ENCODE assay signal across 1 cellular context in the genomic region with DNA sequence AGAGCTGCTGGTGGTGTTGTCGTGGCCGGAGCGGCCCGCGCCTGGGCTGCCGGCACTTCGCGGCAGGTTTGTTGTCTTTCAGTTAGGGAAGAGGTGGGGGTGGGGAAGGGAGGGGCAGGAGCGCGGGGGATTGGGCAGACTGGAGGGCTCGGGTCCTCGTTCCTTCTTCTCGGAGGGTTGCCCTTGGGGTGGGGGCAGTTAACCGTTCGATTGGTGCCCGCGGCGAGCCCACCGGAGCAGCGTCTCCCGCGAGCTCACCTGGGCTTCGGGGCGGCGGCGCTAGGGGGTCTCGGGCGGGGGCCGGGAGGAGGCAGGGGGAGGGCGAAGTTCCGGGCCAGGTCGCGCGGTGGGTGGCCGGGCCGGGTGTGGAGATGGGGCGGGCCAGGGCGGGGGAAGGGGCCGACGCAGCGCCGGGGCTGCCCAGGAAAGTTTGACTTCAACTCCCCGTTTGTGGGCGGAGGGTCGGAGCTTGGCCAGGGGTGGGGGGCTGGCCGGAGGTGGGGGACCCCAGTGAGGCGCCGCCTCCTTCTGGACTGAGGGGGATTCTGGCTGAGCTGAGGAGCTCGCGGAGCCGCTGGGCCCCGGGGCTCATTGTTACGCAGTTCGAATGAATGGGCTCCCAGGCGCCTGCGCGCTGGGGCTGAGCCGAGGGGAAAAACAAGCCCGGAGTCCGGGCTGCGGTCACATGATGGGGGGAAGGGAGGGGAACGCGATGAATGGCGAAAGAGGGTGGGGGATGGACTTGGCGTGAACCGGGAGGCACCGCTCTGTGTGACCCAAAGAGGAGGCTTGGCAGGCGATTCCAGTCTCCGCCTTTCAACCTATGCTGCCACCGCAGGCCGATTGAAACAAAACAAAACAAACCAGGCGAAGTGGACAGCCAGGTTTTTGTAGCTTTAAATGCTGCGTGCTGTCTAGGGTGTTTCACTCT.
TF ChIP-seq lines count a peak whose summit lies in the region.

No MANE protein-coding gene starts in this region.

TF ChIP-seq in K562, 482 proteins besides CTCF, POLR2A, EP300 and RAD21 (continued from another document and continues in another):
- TF ChIP-seq, protein P1, sequence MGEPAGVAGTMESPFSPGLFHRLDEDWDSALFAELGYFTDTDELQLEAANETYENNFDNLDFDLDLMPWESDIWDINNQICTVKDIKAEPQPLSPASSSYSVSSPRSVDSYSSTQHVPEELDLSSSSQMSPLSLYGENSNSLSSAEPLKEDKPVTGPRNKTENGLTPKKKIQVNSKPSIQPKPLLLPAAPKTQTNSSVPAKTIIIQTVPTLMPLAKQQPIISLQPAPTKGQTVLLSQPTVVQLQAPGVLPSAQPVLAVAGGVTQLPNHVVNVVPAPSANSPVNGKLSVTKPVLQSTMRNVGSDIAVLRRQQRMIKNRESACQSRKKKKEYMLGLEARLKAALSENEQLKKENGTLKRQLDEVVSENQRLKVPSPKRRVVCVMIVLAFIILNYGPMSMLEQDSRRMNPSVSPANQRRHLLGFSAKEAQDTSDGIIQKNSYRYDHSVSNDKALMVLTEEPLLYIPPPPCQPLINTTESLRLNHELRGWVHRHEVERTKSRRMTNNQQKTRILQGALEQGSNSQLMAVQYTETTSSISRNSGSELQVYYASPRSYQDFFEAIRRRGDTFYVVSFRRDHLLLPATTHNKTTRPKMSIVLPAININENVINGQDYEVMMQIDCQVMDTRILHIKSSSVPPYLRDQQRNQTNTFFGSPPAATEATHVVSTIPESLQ (CRISPR knock-in tag; IDR thresholded peaks at IDR 0.05), result 0 out of 2 replicates have a peak, but pooled peaks have one; percentile 45
- TF ChIP-seq, protein P2, sequence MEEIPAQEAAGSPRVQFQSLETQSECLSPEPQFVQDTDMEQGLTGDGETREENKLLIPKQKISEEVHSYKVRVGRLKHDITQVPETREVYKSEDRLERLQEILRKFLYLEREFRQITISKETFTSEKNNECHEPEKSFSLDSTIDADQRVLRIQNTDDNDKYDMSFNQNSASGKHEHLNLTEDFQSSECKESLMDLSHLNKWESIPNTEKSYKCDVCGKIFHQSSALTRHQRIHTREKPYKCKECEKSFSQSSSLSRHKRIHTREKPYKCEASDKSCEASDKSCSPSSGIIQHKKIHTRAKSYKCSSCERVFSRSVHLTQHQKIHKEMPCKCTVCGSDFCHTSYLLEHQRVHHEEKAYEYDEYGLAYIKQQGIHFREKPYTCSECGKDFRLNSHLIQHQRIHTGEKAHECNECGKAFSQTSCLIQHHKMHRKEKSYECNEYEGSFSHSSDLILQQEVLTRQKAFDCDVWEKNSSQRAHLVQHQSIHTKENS (CRISPR knock-in tag; IDR thresholded peaks at IDR 0.05), result no peak
- TF ChIP-seq, protein P3, sequence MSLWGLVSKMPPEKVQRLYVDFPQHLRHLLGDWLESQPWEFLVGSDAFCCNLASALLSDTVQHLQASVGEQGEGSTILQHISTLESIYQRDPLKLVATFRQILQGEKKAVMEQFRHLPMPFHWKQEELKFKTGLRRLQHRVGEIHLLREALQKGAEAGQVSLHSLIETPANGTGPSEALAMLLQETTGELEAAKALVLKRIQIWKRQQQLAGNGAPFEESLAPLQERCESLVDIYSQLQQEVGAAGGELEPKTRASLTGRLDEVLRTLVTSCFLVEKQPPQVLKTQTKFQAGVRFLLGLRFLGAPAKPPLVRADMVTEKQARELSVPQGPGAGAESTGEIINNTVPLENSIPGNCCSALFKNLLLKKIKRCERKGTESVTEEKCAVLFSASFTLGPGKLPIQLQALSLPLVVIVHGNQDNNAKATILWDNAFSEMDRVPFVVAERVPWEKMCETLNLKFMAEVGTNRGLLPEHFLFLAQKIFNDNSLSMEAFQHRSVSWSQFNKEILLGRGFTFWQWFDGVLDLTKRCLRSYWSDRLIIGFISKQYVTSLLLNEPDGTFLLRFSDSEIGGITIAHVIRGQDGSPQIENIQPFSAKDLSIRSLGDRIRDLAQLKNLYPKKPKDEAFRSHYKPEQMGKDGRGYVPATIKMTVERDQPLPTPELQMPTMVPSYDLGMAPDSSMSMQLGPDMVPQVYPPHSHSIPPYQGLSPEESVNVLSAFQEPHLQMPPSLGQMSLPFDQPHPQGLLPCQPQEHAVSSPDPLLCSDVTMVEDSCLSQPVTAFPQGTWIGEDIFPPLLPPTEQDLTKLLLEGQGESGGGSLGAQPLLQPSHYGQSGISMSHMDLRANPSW (CRISPR knock-in tag; IDR thresholded peaks at IDR 0.05), result peak; percentile 96
- TF ChIP-seq ZSCAN29 (IDR thresholded peaks at IDR 0.05) (no peak), SPI1 (IDR thresholded peaks at IDR 0.05; ENCODE audit: borderline replicate concordance, low read depth, low read length) (peak; percentile 9; the same call in 1 of the 2 replicates), MCM2 (IDR thresholded peaks at IDR 0.05; ENCODE audit: low read depth) (no peak), POLR3A (IDR thresholded peaks at IDR 0.05; ENCODE audit: borderline replicate concordance, extremely low read depth, insufficient read depth, insufficient read length) (no peak), CBX5 (IDR thresholded peaks at IDR 0.05; ENCODE audit: borderline replicate concordance, low read depth) (0 out of 2 replicates have a peak, but pooled peaks have one; percentile 11), ZNF354B (CRISPR knock-in tag; IDR thresholded peaks at IDR 0.05) (no peak), MYNN (IDR thresholded peaks at IDR 0.05) (peak; percentile 92), MYNN (CRISPR knock-in tag; IDR thresholded peaks at IDR 0.05) (no peak), JUND (IDR thresholded peaks at IDR 0.05; ENCODE audit: borderline replicate concordance, low read depth, low read length) (peak; percentile 82), JUND (tag; IDR thresholded peaks at IDR 0.05; ENCODE audit: borderline replicate concordance, low read depth, low read length) (peak; percentile 69; the same call in 1 of the 3 replicates), MAFG (tag; conservative IDR thresholded peaks at IDR 0.05) (no peak), SAFB2 (IDR thresholded peaks at IDR 0.05; ENCODE audit: borderline replicate concordance, low read depth, low read length, severe bottlenecking) (no peak), ZKSCAN1 (IDR thresholded peaks at IDR 0.05; ENCODE audit: low read depth, low read length) (peak; percentile 72), ZNF217 (CRISPR knock-in tag; IDR thresholded peaks at IDR 0.05) (no peak), SAP30 (IDR thresholded peaks at IDR 0.05; ENCODE audit: borderline replicate concordance, insufficient read depth, low read depth, low read length, poor library complexity, severe bottlenecking) (peak; percentile 89), FOXJ3 (CRISPR knock-in tag; IDR thresholded peaks at IDR 0.05) (no peak), FUS (optimal IDR thresholded peaks at IDR 0.05; ENCODE audit: low read depth, low read length) (no peak), ZNF324 (CRISPR knock-in tag; IDR thresholded peaks at IDR 0.05) (no peak), OTX1 (CRISPR knock-in tag; IDR thresholded peaks at IDR 0.05) (0 out of 2 replicates have a peak, but pooled peaks have one; percentile 74), TCF7 (IDR thresholded peaks at IDR 0.05; ENCODE audit: borderline replicate concordance) (no peak; the same call in 1 of the 2 replicates), KLF16 (IDR thresholded peaks at IDR 0.05) (peak; percentile 58; the same call in 1 of the 2 replicates), BRF1 (IDR thresholded peaks at IDR 0.05; ENCODE audit: borderline replicate concordance, extremely low read depth, insufficient read length) (no peak), LEF1 (IDR thresholded peaks at IDR 0.05) (peak; percentile 92), BCOR (IDR thresholded peaks at IDR 0.05) (peak; percentile 77; the same call in 1 of the 2 replicates), EHMT2 (IDR thresholded peaks at IDR 0.05) (peak; percentile 46; the same call in 1 of the 2 replicates), ZNF785 (CRISPR knock-in tag; IDR thresholded peaks at IDR 0.05) (no peak), RBM25 (IDR thresholded peaks at IDR 0.05; ENCODE audit: low read depth, low read length, severe bottlenecking) (no peak), PTRF (tag; IDR thresholded peaks at IDR 0.05) (no peak), ARID2 (IDR thresholded peaks at IDR 0.05) (no peak), ZNF23 (CRISPR knock-in tag; IDR thresholded peaks at IDR 0.05) (no peak), NFIC (IDR thresholded peaks at IDR 0.05) (peak; percentile 73), HDAC6 (IDR thresholded peaks at IDR 0.05; ENCODE audit: low read depth, low read length) (no peak), JUNB (CRISPR knock-in tag; conservative IDR thresholded peaks at IDR 0.05) (no peak), ESRRA (IDR thresholded peaks at IDR 0.05; ENCODE audit: borderline replicate concordance, low read depth) (peak; percentile 88; the same call in 1 of the 2 replicates), NFE2 (IDR thresholded peaks at IDR 0.05; ENCODE audit: low read depth) (no peak; the same call in 1 of the 2 replicates)
- TF ChIP-seq, protein P4, sequence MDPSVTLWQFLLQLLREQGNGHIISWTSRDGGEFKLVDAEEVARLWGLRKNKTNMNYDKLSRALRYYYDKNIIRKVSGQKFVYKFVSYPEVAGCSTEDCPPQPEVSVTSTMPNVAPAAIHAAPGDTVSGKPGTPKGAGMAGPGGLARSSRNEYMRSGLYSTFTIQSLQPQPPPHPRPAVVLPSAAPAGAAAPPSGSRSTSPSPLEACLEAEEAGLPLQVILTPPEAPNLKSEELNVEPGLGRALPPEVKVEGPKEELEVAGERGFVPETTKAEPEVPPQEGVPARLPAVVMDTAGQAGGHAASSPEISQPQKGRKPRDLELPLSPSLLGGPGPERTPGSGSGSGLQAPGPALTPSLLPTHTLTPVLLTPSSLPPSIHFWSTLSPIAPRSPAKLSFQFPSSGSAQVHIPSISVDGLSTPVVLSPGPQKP (CRISPR knock-in tag; IDR thresholded peaks at IDR 0.05), result no peak
- TF ChIP-seq, protein P5, sequence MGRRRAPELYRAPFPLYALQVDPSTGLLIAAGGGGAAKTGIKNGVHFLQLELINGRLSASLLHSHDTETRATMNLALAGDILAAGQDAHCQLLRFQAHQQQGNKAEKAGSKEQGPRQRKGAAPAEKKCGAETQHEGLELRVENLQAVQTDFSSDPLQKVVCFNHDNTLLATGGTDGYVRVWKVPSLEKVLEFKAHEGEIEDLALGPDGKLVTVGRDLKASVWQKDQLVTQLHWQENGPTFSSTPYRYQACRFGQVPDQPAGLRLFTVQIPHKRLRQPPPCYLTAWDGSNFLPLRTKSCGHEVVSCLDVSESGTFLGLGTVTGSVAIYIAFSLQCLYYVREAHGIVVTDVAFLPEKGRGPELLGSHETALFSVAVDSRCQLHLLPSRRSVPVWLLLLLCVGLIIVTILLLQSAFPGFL (CRISPR knock-in tag; IDR thresholded peaks at IDR 0.05), result no peak
- TF ChIP-seq, protein P6, sequence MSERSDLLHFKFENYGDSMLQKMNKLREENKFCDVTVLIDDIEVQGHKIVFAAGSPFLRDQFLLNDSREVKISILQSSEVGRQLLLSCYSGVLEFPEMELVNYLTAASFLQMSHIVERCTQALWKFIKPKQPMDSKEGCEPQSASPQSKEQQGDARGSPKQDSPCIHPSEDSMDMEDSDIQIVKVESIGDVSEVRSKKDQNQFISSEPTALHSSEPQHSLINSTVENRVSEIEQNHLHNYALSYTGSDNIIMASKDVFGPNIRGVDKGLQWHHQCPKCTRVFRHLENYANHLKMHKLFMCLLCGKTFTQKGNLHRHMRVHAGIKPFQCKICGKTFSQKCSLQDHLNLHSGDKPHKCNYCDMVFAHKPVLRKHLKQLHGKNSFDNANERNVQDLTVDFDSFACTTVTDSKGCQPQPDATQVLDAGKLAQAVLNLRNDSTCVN (CRISPR knock-in tag; IDR thresholded peaks at IDR 0.05), result 0 out of 2 replicates have a peak, but pooled peaks have one; percentile 77
- TF ChIP-seq, protein P7, sequence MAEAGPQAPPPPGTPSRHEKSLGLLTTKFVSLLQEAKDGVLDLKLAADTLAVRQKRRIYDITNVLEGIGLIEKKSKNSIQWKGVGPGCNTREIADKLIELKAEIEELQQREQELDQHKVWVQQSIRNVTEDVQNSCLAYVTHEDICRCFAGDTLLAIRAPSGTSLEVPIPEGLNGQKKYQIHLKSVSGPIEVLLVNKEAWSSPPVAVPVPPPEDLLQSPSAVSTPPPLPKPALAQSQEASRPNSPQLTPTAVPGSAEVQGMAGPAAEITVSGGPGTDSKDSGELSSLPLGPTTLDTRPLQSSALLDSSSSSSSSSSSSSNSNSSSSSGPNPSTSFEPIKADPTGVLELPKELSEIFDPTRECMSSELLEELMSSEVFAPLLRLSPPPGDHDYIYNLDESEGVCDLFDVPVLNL (CRISPR knock-in tag; IDR thresholded peaks at IDR 0.05; ENCODE audit: low read depth), result no peak
- TF ChIP-seq, protein P8, sequence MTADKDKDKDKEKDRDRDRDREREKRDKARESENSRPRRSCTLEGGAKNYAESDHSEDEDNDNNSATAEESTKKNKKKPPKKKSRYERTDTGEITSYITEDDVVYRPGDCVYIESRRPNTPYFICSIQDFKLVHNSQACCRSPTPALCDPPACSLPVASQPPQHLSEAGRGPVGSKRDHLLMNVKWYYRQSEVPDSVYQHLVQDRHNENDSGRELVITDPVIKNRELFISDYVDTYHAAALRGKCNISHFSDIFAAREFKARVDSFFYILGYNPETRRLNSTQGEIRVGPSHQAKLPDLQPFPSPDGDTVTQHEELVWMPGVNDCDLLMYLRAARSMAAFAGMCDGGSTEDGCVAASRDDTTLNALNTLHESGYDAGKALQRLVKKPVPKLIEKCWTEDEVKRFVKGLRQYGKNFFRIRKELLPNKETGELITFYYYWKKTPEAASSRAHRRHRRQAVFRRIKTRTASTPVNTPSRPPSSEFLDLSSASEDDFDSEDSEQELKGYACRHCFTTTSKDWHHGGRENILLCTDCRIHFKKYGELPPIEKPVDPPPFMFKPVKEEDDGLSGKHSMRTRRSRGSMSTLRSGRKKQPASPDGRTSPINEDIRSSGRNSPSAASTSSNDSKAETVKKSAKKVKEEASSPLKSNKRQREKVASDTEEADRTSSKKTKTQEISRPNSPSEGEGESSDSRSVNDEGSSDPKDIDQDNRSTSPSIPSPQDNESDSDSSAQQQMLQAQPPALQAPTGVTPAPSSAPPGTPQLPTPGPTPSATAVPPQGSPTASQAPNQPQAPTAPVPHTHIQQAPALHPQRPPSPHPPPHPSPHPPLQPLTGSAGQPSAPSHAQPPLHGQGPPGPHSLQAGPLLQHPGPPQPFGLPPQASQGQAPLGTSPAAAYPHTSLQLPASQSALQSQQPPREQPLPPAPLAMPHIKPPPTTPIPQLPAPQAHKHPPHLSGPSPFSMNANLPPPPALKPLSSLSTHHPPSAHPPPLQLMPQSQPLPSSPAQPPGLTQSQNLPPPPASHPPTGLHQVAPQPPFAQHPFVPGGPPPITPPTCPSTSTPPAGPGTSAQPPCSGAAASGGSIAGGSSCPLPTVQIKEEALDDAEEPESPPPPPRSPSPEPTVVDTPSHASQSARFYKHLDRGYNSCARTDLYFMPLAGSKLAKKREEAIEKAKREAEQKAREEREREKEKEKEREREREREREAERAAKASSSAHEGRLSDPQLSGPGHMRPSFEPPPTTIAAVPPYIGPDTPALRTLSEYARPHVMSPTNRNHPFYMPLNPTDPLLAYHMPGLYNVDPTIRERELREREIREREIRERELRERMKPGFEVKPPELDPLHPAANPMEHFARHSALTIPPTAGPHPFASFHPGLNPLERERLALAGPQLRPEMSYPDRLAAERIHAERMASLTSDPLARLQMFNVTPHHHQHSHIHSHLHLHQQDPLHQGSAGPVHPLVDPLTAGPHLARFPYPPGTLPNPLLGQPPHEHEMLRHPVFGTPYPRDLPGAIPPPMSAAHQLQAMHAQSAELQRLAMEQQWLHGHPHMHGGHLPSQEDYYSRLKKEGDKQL (CRISPR knock-in tag; IDR thresholded peaks at IDR 0.05; ENCODE audit: borderline replicate concordance), result no peak
- TF ChIP-seq, protein P9, sequence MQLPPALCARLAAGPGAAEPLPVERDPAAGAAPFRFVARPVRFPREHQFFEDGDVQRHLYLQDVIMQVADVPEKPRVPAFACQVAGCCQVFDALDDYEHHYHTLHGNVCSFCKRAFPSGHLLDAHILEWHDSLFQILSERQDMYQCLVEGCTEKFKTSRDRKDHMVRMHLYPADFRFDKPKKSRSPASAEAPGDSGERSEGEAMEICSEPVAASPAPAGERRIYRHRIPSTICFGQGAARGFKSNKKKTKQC (CRISPR knock-in tag; IDR thresholded peaks at IDR 0.05), result peak; percentile 88; the same call in 1 of the 2 replicates
